15 cellular contexts compared by ENCODE assay signal in genomic region chr14:51554339-51554920, GRCh38.
DNase-seq lines count a peak whose midpoint lies in the region; ATAC-seq and TF ChIP-seq lines count a peak whose summit lies in the region.
"Had no signal": no experiment of that assay in that cellular context is flagged by ENCODE, and none has a peak within 500 bp of the region (broad histone marks: within the 10 kb centered on the region; RNA-seq: fewer than 3 reads in every experiment).

No MANE protein-coding gene starts in this region.

- no peaks in the 10 kb centered on the region for H3K9me3 ChIP-seq in trophoblast cell (ENCODE audit: insufficient read depth, low read depth, low read length)

- H3K36me3 ChIP-seq in trophoblast cell (ENCODE audit: control insufficient read depth in 1 of 2, insufficient read depth in 2 of 2, low read length in 2 of 2) = no peaks in the 10 kb centered on the region

- no peak overlapping the region for H3K18ac ChIP-seq in trophoblast cell (ENCODE audit: low read length)

- no peak overlapping the region for H3K4me3 ChIP-seq in trophoblast cell (ENCODE audit: low read depth, low read length)

- H3K27ac Mint-ChIP-seq in activated T-helper 17 cell treated with anti-CD3 and anti-CD28 coated beads, Interleukin-2, amount 50 U/mL, for 72 hours = no peak overlapping the region
- H3K27ac Mint-ChIP-seq: activated CD4-positive, alpha-beta memory T cell treated with anti-CD3 and anti-CD28 coated beads for 36 hours; activated naive CD8-positive, alpha-beta T cell had no signal

- H3K79me2 ChIP-seq in trophoblast cell (ENCODE audit: control insufficient read depth, insufficient read depth, low read length, poor library complexity) = no peaks in the 10 kb centered on the region

- H3K4me2 ChIP-seq in trophoblast cell (ENCODE audit: low read length) = no peak overlapping the region

- H2BK5ac ChIP-seq in trophoblast cell (ENCODE audit: low read depth, low read length, poor library complexity) = no peak overlapping the region

- no peaks in the 10 kb centered on the region for H3K27me3 ChIP-seq in trophoblast cell (ENCODE audit: insufficient read depth, low read length)

- H2AFZ ChIP-seq in trophoblast cell (ENCODE audit: insufficient read depth, low read length, poor library complexity) = no peak overlapping the region

- no peak overlapping the region for H3K9ac ChIP-seq in trophoblast cell (ENCODE audit: low read length)

- no peaks in the 10 kb centered on the region for H3K9me3 Mint-ChIP-seq in activated T-helper 17 cell treated with anti-CD3 and anti-CD28 coated beads, Interleukin-2, amount 50 U/mL, for 72 hours
- H3K9me3 Mint-ChIP-seq: activated CD4-positive, alpha-beta memory T cell treated with anti-CD3 and anti-CD28 coated beads for 36 hours had no signal

- H2AK5ac ChIP-seq in trophoblast cell (ENCODE audit: low read length) = no peak overlapping the region

- peak overlapping the region; percentile 73 for H3K14ac ChIP-seq in trophoblast cell (ENCODE audit: low read length)

- H2BK120ac ChIP-seq in trophoblast cell (ENCODE audit: insufficient read depth, low read length, poor library complexity) = peak overlapping the region; percentile 81

- H3K4ac ChIP-seq in trophoblast cell (ENCODE audit: low read depth, low read length) = peak overlapping the region; percentile 58

- CTCF ChIA-PET in HEK293T (lab: Yijun Ruan, JAX) = no interaction called here

- H2BK12ac ChIP-seq in trophoblast cell (ENCODE audit: low read length) = peak overlapping the region; percentile 99

- H3K4me1 ChIP-seq in trophoblast cell (ENCODE audit: control insufficient read depth in 1 of 2, insufficient read depth in 2 of 2, low read length in 2 of 2) = peaks cover 3 to 7% of the 10 kb centered on the region in 2 experiments

- H4K12ac ChIP-seq in trophoblast cell (ENCODE audit: low read depth, low read length) = no peak overlapping the region

- peak overlapping the region; percentile 63 for H3K27ac ChIP-seq in epithelial cell of prostate
- peak overlapping the region; percentile 65 for H3K27ac ChIP-seq in trophoblast cell (ENCODE audit: low read depth, low read length)

- peak overlapping the region; percentile 84 for H4K91ac ChIP-seq in trophoblast cell (ENCODE audit: low read depth, low read length)

- no peaks in the 10 kb centered on the region for H3K36me3 Mint-ChIP-seq in activated T-helper 17 cell treated with anti-CD3 and anti-CD28 coated beads, Interleukin-2, amount 50 U/mL, for 72 hours (ENCODE audit: low read depth)
- H3K36me3 Mint-ChIP-seq: activated CD4-positive, alpha-beta memory T cell treated with anti-CD3 and anti-CD28 coated beads for 36 hours; activated naive CD8-positive, alpha-beta T cell had no signal

- WGBS in trophoblast cell (ENCODE audit: extremely low coverage, insufficient coverage, insufficient read length) = no CpG with 5 or more reads among the region's 8 CpGs

- H3K27me3 Mint-ChIP-seq in activated T-helper 17 cell treated with anti-CD3 and anti-CD28 coated beads, Interleukin-2, amount 50 U/mL, for 72 hours = peaks cover 13% of the 10 kb centered on the region

- H3K4me1 Mint-ChIP-seq in activated T-helper 17 cell treated with anti-CD3 and anti-CD28 coated beads, Interleukin-2, amount 50 U/mL, for 72 hours = no peaks in the 10 kb centered on the region

- no peak overlapping the region for H4K8ac ChIP-seq in trophoblast cell (ENCODE audit: low read depth, low read length)

- H3K4me3 Mint-ChIP-seq in activated T-helper 17 cell treated with anti-CD3 and anti-CD28 coated beads, Interleukin-2, amount 50 U/mL, for 72 hours = no peak overlapping the region
- H3K4me3 Mint-ChIP-seq: activated CD4-positive, alpha-beta memory T cell treated with anti-CD3 and anti-CD28 coated beads for 36 hours; activated naive CD8-positive, alpha-beta T cell had no signal

- peaks cover 16% of the 10 kb centered on the region for H3K79me1 ChIP-seq in trophoblast cell (ENCODE audit: low read length)

- POLR2A ChIA-PET in HEK293T (lab: Yijun Ruan, JAX) = no interaction called here

- no peak for ATAC-seq in activated T-helper 17 cell treated with anti-CD3 and anti-CD28 coated beads, Interleukin-2, amount 50 U/mL, for 72 hours (replicated peaks)
- ATAC-seq in GM19324 (IDR thresholded peaks at IDR 0.05; ENCODE audit: low FRiP score, unreplicated experiment) = no peak

- DNase-seq in ELR (ENCODE audit: low read depth) (peak; percentile 99), RPMI7951 (ENCODE audit: low read depth) (peak; percentile 93), epithelial cell of prostate (ENCODE audit: low read depth, low spot score) (no peak), trophoblast cell (peak; percentile 58 to 89), HEK293T (ENCODE audit: extremely low spot score) (no peak), NCI-H82 (lab: John Stamatoyannopoulos, UW) (no peak)
- DNase-seq: activated CD4-positive, alpha-beta memory T cell treated with anti-CD3 and anti-CD28 coated beads for 36 hours; DMS153; KBM-7; midbrain; NCI-H2029; retina had no signal

- H3K23ac ChIP-seq in trophoblast cell (ENCODE audit: low read length) = no peak overlapping the region

TF ChIP-seq in HEK293T, 16 proteins besides CTCF, POLR2A, EP300 and RAD21:
- no peak for TF ChIP-seq ZNF384 (IDR thresholded peaks at IDR 0.05)
- no peak for TF ChIP-seq TARDBP (IDR thresholded peaks at IDR 0.05)
- no peak for TF ChIP-seq BHLHE40 (IDR thresholded peaks at IDR 0.05; ENCODE audit: borderline replicate concordance)
- no peak for TF ChIP-seq NFRKB (IDR thresholded peaks at IDR 0.05)
- no peak for TF ChIP-seq PKNOX1 (IDR thresholded peaks at IDR 0.05)
- no peak for TF ChIP-seq SUZ12 (IDR thresholded peaks at IDR 0.05)
- no peak for TF ChIP-seq L3MBTL2 (conservative IDR thresholded peaks at IDR 0.05)
- no peak for TF ChIP-seq SP1 (IDR thresholded peaks at IDR 0.05)
TF ChIP-seq in HEK293T: peak in this region for 0.

Comparison
In these comparisons a context has a peak if more than half of its experiments do, and no peak if none do; other contexts are left out.
1. DNase-seq: peak in ELR (single experiment), RPMI7951 (single experiment) and trophoblast cell (2 of 2); none in epithelial cell of prostate (single experiment), HEK293T (single experiment) and NCI-H82 (single experiment).